In genomic region chr17:1561420-1562177, GRCh38 we compare ENCODE assay signal across 8 cellular contexts. TPM values are rescaled to one million over a fixed set of nuclear protein-coding genes. Genes with fewer than 3 reads are reported as not detected.
DNase-seq lines count a peak whose midpoint lies in the region; ATAC-seq, FAIRE-seq and TF ChIP-seq lines count a peak whose summit lies in the region.

No MANE protein-coding gene starts in this region.

- no peak for TF ChIP-seq EP300 in K562 (IDR thresholded peaks at IDR 0.05; ENCODE audit: low read length)

- in situ Hi-C loops in K562 (cut with MboI) = no loop called here

- H3K9me1 ChIP-seq in K562 (ENCODE audit: control insufficient read depth, insufficient read depth, low read length) = no peaks in the 10 kb centered on the region

- peaks cover 60% of the 10 kb centered on the region for H3K79me2 ChIP-seq in DOHH2 (ENCODE audit: control insufficient read depth, low read length)
- peaks cover 39% of the 10 kb centered on the region for H3K79me2 ChIP-seq in K562 (ENCODE audit: control insufficient read depth, insufficient read depth, low read length)

- H4K20me1 ChIP-seq in DOHH2 (ENCODE audit: control insufficient read depth, insufficient read depth, low read depth, low read length) (peaks cover 23% of the 10 kb centered on the region), K562 (replicated peaks; ENCODE audit: control insufficient read depth, insufficient read depth, low read length) (peaks cover 12% of the 10 kb centered on the region)

- H2AFZ ChIP-seq in K562 (ENCODE audit: low read depth, low read length) = no peak overlapping the region

- no TSS peak for BruUV-seq in K562 (replicated peaks; lab: Mats Ljungman, UMichigan)

- TF ChIP-seq RAD21 in K562 (CRISPR knock-in tag; conservative IDR thresholded peaks at IDR 0.05 in 1 of 2, IDR thresholded peaks at IDR 0.05 in 1 of 2) = peak in 1 of 2 experiments; percentile 28; a peak in 2 of 4 replicates

- POLR2A ChIA-PET in K562 (lab: Yijun Ruan, JAX) = interaction anchor here (0.6 to 1.3 kb wide), 4 partner anchors 14 to 164 kb away, joined by 3 to 4 read pairs (median 3); no protein-coding TSS in a partner anchor

- DNase-seq in K562 (ENCODE audit: extremely low read depth in 1 of 4, low spot score in 3 of 4) = peak in 3 of 4 experiments; percentile 45 to 48 (median 47)
- peak; percentile 78 for DNase-seq in islet precursor cell
- DNase-seq in stimulated activated CD4-positive, alpha-beta T cell treated with anti-CD3 and anti-CD28 coated beads, Interleukin-2, amount 100 ng/mL, for 24 hours = peak; percentile 48 to 51
- no peak for DNase-seq in NCI-H2107 (lab: John Stamatoyannopoulos, UW)
- DNase-seq in NCI-H345 (lab: John Stamatoyannopoulos, UW) = no peak

- H3K27ac ChIP-seq in DOHH2 (ENCODE audit: low read depth, low read length) (peak overlapping the region; percentile 29; the same call in 1 of the 2 replicates), K562 (ENCODE audit: extremely low read depth, low read depth, low read length) (peak overlapping the region; percentile 78; the same call in 1 of the 3 replicates)

- H3K9me3 ChIP-seq in DOHH2 (ENCODE audit: control insufficient read depth, insufficient read depth, low read length) (no peaks in the 10 kb centered on the region), K562 (replicated peaks; ENCODE audit: control insufficient read depth, insufficient read depth, low read depth, low read length) (no peaks in the 10 kb centered on the region)

- H3F3A ChIP-seq in DOHH2 (ENCODE audit: control insufficient read depth, insufficient read depth) = peaks cover 20% of the 10 kb centered on the region

- TF ChIP-seq POLR2A in K562 (conservative IDR thresholded peaks at IDR 0.05) = no peak

- H3K4me2 ChIP-seq in DOHH2 (ENCODE audit: low read length) (peak overlapping the region; percentile 96), K562 (ENCODE audit: insufficient read depth, low read length) (peak overlapping the region; percentile 76)

- H3K4me1 ChIP-seq in DOHH2 (ENCODE audit: control insufficient read depth, low read length) = peaks cover 70% of the 10 kb centered on the region
- peaks cover 19 to 55% of the 10 kb centered on the region in 2 experiments; a peak in 4 of 5 replicates for H3K4me1 ChIP-seq in K562 (replicated peaks in 1 of 2; ENCODE audit: control insufficient read depth in 2 of 2, insufficient read depth in 2 of 2, low read length in 2 of 2)

- WGBS in K562 (ENCODE audit: insufficient coverage, low coverage, missing lambda C conversion rate) = 14% methylated on average over 22 of the region's 47 CpGs

- FAIRE-seq in K562 (lab: Jason Lieb, UNC) = no peak

- TF ChIP-seq CTCF in DOHH2 (IDR thresholded peaks at IDR 0.05; ENCODE audit: low read depth, low read length, poor library complexity, severe bottlenecking) (peak; percentile 37), K562 (IDR thresholded peaks at IDR 0.05 in 2 of 3, conservative IDR thresholded peaks at IDR 0.05 in 1 of 3; ENCODE audit: insufficient read depth in 2 of 3, low read depth in 1 of 3, low read length in 3 of 3) (peak in 2 of 3 experiments; percentile 35 to 79; a peak in 4 of 6 replicates)

- intact Hi-C loops in K562 (cut with micrococcal nuclease) = no loop called here

- H3K9me2 ChIP-seq in DOHH2 (replicated peaks; ENCODE audit: control insufficient read depth, low read length) = no peaks in the 10 kb centered on the region

- H3K4me3 ChIP-seq in DOHH2 (ENCODE audit: low read length) (peak overlapping the region; percentile 86), K562 (peak overlapping the region; percentile 63)

- peak; percentile 19 for ATAC-seq in HG02588 (IDR thresholded peaks at IDR 0.05; ENCODE audit: unreplicated experiment)
- peak; percentile 53 for ATAC-seq in SK-N-SH treated with all-trans-retinoic acid at 6 μM for 48 hours
- peak; percentile 72 for ATAC-seq in K562

- CTCF ChIA-PET in K562 (lab: Yijun Ruan, JAX; ENCODE audit: low intra/inter-chr PET ratio) = no interaction called here

- H3K27me3 ChIP-seq in DOHH2 (ENCODE audit: control insufficient read depth, low read length) (no peaks in the 10 kb centered on the region), K562 (ENCODE audit: control insufficient read depth in 2 of 2, insufficient read depth in 2 of 2, low read length in 2 of 2) (no peaks in the 10 kb centered on the region)

- peak overlapping the region; percentile 65 to 94 for H3K9ac ChIP-seq in K562 (ENCODE audit: insufficient read depth in 1 of 2, low read depth in 2 of 2, low read length in 2 of 2)

- H3K36me3 ChIP-seq in DOHH2 (ENCODE audit: control insufficient read depth, low read length) (peaks cover 38% of the 10 kb centered on the region), K562 (ENCODE audit: control insufficient read depth, insufficient read depth, low read length) (peaks cover 27% of the 10 kb centered on the region; the same call in 2 of the 3 replicates)

TF ChIP-seq in SK-N-SH treated with all-trans-retinoic acid at 6 μM for 48 hours, 23 proteins besides CTCF, POLR2A, EP300 and RAD21:
- no peak for TF ChIP-seq PPARA (CRISPR knock-in tag; IDR thresholded peaks at IDR 0.05; ENCODE audit: borderline replicate concordance)

TF ChIP-seq in K562, 482 proteins besides CTCF, POLR2A, EP300 and RAD21 (continues in another document):
- TF ChIP-seq RBBP5 (IDR thresholded peaks at IDR 0.05; ENCODE audit: borderline replicate concordance, insufficient read depth, low read length, poor library complexity, severe bottlenecking) = peak; percentile 19

RNA-seq across cellular contexts. Expression of gene PITPNA, which starts 1.0 kb away (rescaled TPM):
- total RNA-seq in K562 (2011; cell fraction: chromatin; rRNA removed; ENCODE audit: low replicate concordance) = 34.8 and 41.3 TPM in 2 replicates
- 14.2 and 16.3 TPM in 2 replicates for total RNA-seq in K562 (2011; cell fraction: nucleolus; rRNA removed)
- 27.9 and 46.9 TPM in 2 replicates for total RNA-seq in K562 (2011; cell fraction: nucleoplasm; rRNA removed)
- total RNA-seq in K562 (2014; rRNA removed) (17.3 and 33.9 TPM in 2 replicates), K562 (2014; rRNA removed; fragmentation: Illumina TruSeq; extraction: Trizol) (15.7 TPM in 2 replicates), K562 (2015; rRNA removed; fragmentation: Illumina TruSeq; extraction: Trizol) (13.0 and 16.6 TPM in 2 replicates), K562 (2021) (44.6 and 45.2 TPM in 2 replicates)
- polyA plus RNA-seq in K562 (2011; rRNA removed) (30.0 and 47.9 TPM in 2 replicates), K562 (2014; fragmentation: Illumina TruSeq; extraction: Trizol) (37.8 and 52.2 TPM in 2 replicates), K562 (2014; fragmentation: Nextera tagmentation; extraction: Ambion mirVana) (1 to 10 TPM; 7.2 to 8.8 TPM), K562 (2014; rRNA removed) (28.1 and 37.7 TPM in 2 replicates)
- polyA plus RNA-seq in K562 (2011; cell fraction: cytosol; rRNA removed) = 24.6 and 30.3 TPM in 2 replicates
- 26.2 and 26.6 TPM in 2 replicates for polyA plus RNA-seq in K562 (2011; cell fraction: nucleus; rRNA removed)
- 33.5 and 37.0 TPM in 2 replicates for polyA plus RNA-seq in K562 (2012)
- 17.3 and 23.1 TPM in 2 replicates for polyA minus RNA-seq in K562 (2011; rRNA and poly(A)+ RNA removed)
- polyA minus RNA-seq in K562 (2011; cell fraction: cytosol; rRNA and poly(A)+ RNA removed) = 12.8 and 14.8 TPM in 2 replicates
- 3.4 and 5.3 TPM in 2 replicates for polyA minus RNA-seq in K562 (2011; cell fraction: nucleus; rRNA and poly(A)+ RNA removed)

RNA-seq across cellular contexts. Expression of gene INPP5K, which starts 45.2 kb away (rescaled TPM):
- 20.1 and 48.1 TPM in 2 replicates for total RNA-seq in K562 (2011; cell fraction: chromatin; rRNA removed; ENCODE audit: low replicate concordance)
- total RNA-seq in K562 (2011; cell fraction: nucleolus; rRNA removed) = 28.3 and 32.5 TPM in 2 replicates
- 18.3 and 29.5 TPM in 2 replicates for total RNA-seq in K562 (2011; cell fraction: nucleoplasm; rRNA removed)
- total RNA-seq in K562 (2014; rRNA removed) = 15.1 and 23.3 TPM in 2 replicates
- total RNA-seq in K562 (2014; rRNA removed; fragmentation: Illumina TruSeq; extraction: Trizol) = 6.0 and 7.2 TPM in 2 replicates
- total RNA-seq in K562 (2015; rRNA removed; fragmentation: Illumina TruSeq; extraction: Trizol) = 5.5 and 7.4 TPM in 2 replicates
- total RNA-seq in K562 (2021) = 11.8 and 13.7 TPM in 2 replicates
- 12.1 and 12.4 TPM in 2 replicates for polyA plus RNA-seq in K562 (2011; rRNA removed)
- polyA plus RNA-seq in K562 (2011; cell fraction: cytosol; rRNA removed) = 13.8 and 18.3 TPM in 2 replicates
- polyA plus RNA-seq in K562 (2011; cell fraction: nucleus; rRNA removed) = 17.2 and 21.3 TPM in 2 replicates
- 14.0 and 20.7 TPM in 2 replicates for polyA plus RNA-seq in K562 (2012)
- 10.1 and 10.2 TPM in 2 replicates for polyA plus RNA-seq in K562 (2014; fragmentation: Illumina TruSeq; extraction: Trizol)
- polyA plus RNA-seq in K562 (2014; fragmentation: Nextera tagmentation; extraction: Ambion mirVana) = 1 to 10 TPM in 1 of 2 experiments, under 1 TPM in 1; 0.63 to 1.0 TPM
- polyA plus RNA-seq in K562 (2014; rRNA removed) = 12.2 and 12.9 TPM in 2 replicates
- 10.6 and 16.2 TPM in 2 replicates for polyA minus RNA-seq in K562 (2011; rRNA and poly(A)+ RNA removed)
- 10.8 and 16.8 TPM in 2 replicates for polyA minus RNA-seq in K562 (2011; cell fraction: cytosol; rRNA and poly(A)+ RNA removed)
- 11.6 and 12.9 TPM in 2 replicates for polyA minus RNA-seq in K562 (2011; cell fraction: nucleus; rRNA and poly(A)+ RNA removed)

Comparison
In these comparisons a context has a peak if more than half of its experiments do, and no peak if none do; other contexts are left out.
1. ATAC-seq: peak in every context shown above with its lines; median percentile 72 in K562; 53 in SK-N-SH treated with all-trans-retinoic acid at 6 μM for 48 hours; 19 in HG02588.
2. DNase-seq: peak in K562 (3 of 4), islet precursor cell (single experiment) and stimulated activated CD4-positive, alpha-beta T cell treated with anti-CD3 and anti-CD28 coated beads, Interleukin-2, amount 100 ng/mL, for 24 hours (2 of 2); none in NCI-H2107 (single experiment) and NCI-H345 (single experiment).